In genomic region chr5:27220752-27221151, GRCh38 we compare ENCODE assay signal across 29 cellular contexts.
"Had no signal": no experiment of that assay in that cellular context is flagged by ENCODE, and none has a peak within 500 bp of the region (broad histone marks: within the 10 kb centered on the region; RNA-seq: fewer than 3 reads in every experiment).

No MANE protein-coding gene starts in this region.

- ATAC-seq: activated CD8-positive, alpha-beta T cell treated with anti-CD3 and anti-CD28 coated beads for 36 hours; activated T-cell treated with anti-CD3 and anti-CD28 coated beads, Interleukin-2, amount 50 U/mL, for 72 hours; activated T-helper 17 cell treated with anti-CD3 and anti-CD28 coated beads, Interleukin-2, amount 50 U/mL, for 72 hours had no signal

- H3K36me3 Mint-ChIP-seq: activated naive CD8-positive, alpha-beta T cell treated with anti-CD3 and anti-CD28 coated beads for 36 hours had no signal

- H3K9me3 ChIP-seq: SJCRH30 had no signal

- H3K4me3 Mint-ChIP-seq: activated CD4-positive, alpha-beta T cell treated with anti-CD3 and anti-CD28 coated beads, Interleukin-2, amount 10 ng/mL, durations not matched to agents 24 days and 14 days; activated CD8-positive, alpha-beta T cell treated with anti-CD3 and anti-CD28 coated beads for 36 hours; activated naive CD8-positive, alpha-beta T cell treated with anti-CD3 and anti-CD28 coated beads for 36 hours; activated T-cell treated with anti-CD3 and anti-CD28 coated beads, Interleukin-2, amount 50 U/mL, for 72 hours; activated T-helper 17 cell treated with anti-CD3 and anti-CD28 coated beads, Interleukin-2, amount 50 U/mL, for 72 hours; T-helper 2 cell treated with Interferon-gamma antibody and Interleukin-4, amounts not matched to agents 5 μg/mL and 100 μg/mL, for 36 hours had no signal

- H3K4me3 ChIP-seq: SJCRH30 had no signal

- H3K27me3 ChIP-seq: brain microvascular endothelial cell, SJCRH30 had no signal

- H3K4me1 Mint-ChIP-seq: activated CD4-positive, alpha-beta T cell treated with anti-CD3 and anti-CD28 coated beads, Interleukin-2, amount 10 ng/mL, durations not matched to agents 24 days and 14 days; activated naive CD8-positive, alpha-beta T cell treated with anti-CD3 and anti-CD28 coated beads for 36 hours; activated T-helper 17 cell treated with anti-CD3 and anti-CD28 coated beads, Interleukin-2, amount 50 U/mL, for 72 hours had no signal

- H3K36me3 ChIP-seq: brain microvascular endothelial cell, SJCRH30 had no signal

- H3K27ac Mint-ChIP-seq: activated CD4-positive, alpha-beta T cell treated with anti-CD3 and anti-CD28 coated beads, Interleukin-2, amount 10 ng/mL, durations not matched to agents 24 days and 14 days; activated CD8-positive, alpha-beta T cell treated with anti-CD3 and anti-CD28 coated beads for 36 hours; activated naive CD8-positive, alpha-beta T cell treated with anti-CD3 and anti-CD28 coated beads for 36 hours; activated T-cell treated with anti-CD3 and anti-CD28 coated beads, Interleukin-2, amount 50 U/mL, for 72 hours; activated T-helper 17 cell treated with anti-CD3 and anti-CD28 coated beads, Interleukin-2, amount 50 U/mL, for 72 hours; T-helper 2 cell treated with Interferon-gamma antibody and Interleukin-4, amounts not matched to agents 5 μg/mL and 100 μg/mL, for 36 hours had no signal

- H3K27ac ChIP-seq: brain microvascular endothelial cell, SJCRH30 had no signal

- H3K27me3 Mint-ChIP-seq: activated CD4-positive, alpha-beta T cell treated with anti-CD3 and anti-CD28 coated beads, Interleukin-2, amount 10 ng/mL, durations not matched to agents 24 days and 14 days; activated CD8-positive, alpha-beta T cell treated with anti-CD3 and anti-CD28 coated beads for 36 hours; activated naive CD8-positive, alpha-beta T cell treated with anti-CD3 and anti-CD28 coated beads for 36 hours; activated T-helper 17 cell treated with anti-CD3 and anti-CD28 coated beads, Interleukin-2, amount 50 U/mL, for 72 hours had no signal

- H3K4me1 ChIP-seq: SJCRH30 had no signal

- DNase-seq: activated CD4-positive, alpha-beta T cell treated with anti-CD3 and anti-CD28 coated beads, Interleukin-2, amount 10 ng/mL, durations not matched to agents 24 days and 14 days; activated CD4-positive, alpha-beta T cell treated with anti-CD3 and anti-CD28 coated beads, Interleukin-2, amount 50 U/mL, for 4 hours; activated CD8-positive, alpha-beta T cell treated with anti-CD3 and anti-CD28 coated beads for 36 hours; activated effector memory CD4-positive, alpha-beta T cell treated with anti-CD3 and anti-CD28 coated beads, Interleukin-2, amount 50 U/mL, for 16 hours; activated naive CD4-positive, alpha-beta T cell; activated naive CD4-positive, alpha-beta T cell treated with anti-CD3 and anti-CD28 coated beads, Interleukin-2, amount 50 U/mL, for 16 hours; activated naive CD8-positive, alpha-beta T cell treated with anti-CD3 and anti-CD28 coated beads for 36 hours; activated T-cell treated with anti-CD3 and anti-CD28 coated beads, Interleukin-2, amount 50 U/mL, for 1 hour; activated T-cell treated with anti-CD3 and anti-CD28 coated beads, Interleukin-2, amount 50 U/mL, for 72 hours; amniotic stem cell; aorta; brain microvascular endothelial cell; central memory CD4-positive, alpha-beta T cell; NCI-H1092 treated with DMSO at 0.1 percent for 48 hours; NCI-H1417; NCI-H146; NCI-H187; NCI-H2029 treated with DMSO at 0.1 percent for 48 hours; NCI-H2107; NCI-H2171; NCI-H2227 treated with DMSO at 0.1 percent for 48 hours; NCI-H446; NCI-H510A treated with DMSO at 0.1 percent for 48 hours; NCI-H69; NCI-H82; SHP77; SJCRH30 had no signal
